In the genomic region with DNA sequence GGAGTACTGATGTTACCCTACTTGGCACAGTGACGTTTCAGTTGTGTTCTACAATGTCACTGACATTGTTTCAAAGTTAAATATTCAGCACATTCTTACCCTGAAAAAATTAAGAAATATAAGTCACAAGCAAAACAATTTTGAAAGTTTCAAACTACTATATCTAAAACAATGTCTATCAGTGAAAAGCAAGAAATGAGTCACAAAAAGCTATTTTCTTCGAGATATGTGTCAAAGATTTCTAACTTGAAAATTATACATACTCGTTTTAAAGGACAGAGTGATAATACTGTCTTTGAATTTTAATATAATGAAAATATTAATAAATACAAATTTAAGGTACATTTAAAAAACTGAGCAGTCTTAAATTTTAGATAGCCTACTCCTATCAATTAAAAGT, we compare ENCODE assay signal across 26 cellular contexts.
"Had no signal": no experiment of that assay in that cellular context is flagged by ENCODE, and none has a peak within 500 bp of the region (broad histone marks: within the 10 kb centered on the region; RNA-seq: fewer than 3 reads in every experiment).

No MANE protein-coding gene starts in this region.

- ATAC-seq: left colon; left lung; lower lobe of right lung; naive thymus-derived CD8-positive, alpha-beta T cell; right cardiac atrium; sciatic nerve; upper lobe of right lung had no signal

- DNase-seq: hypothalamus; immature natural killer cell; kidney; left colon; left lung; lower lobe of right lung; mammary epithelial cell; mesenchymal stem cell; naive thymus-derived CD8-positive, alpha-beta T cell; ovary; retina; right cardiac atrium; stimulated activated CD4-positive, alpha-beta T cell treated with anti-CD3 and anti-CD28 coated beads, Interleukin-12 subunit alpha, Interleukin-12 subunit beta, amount 100 ng/mL, for 4 hours; stimulated activated CD4-positive, alpha-beta T cell treated with anti-CD3 and anti-CD28 coated beads, Interleukin-15, amount 100 ng/mL, for 24 hours; stimulated activated CD4-positive, alpha-beta T cell treated with anti-CD3 and anti-CD28 coated beads, Interleukin-2, amount 100 ng/mL, for 24 hours; stimulated activated CD4-positive, alpha-beta T cell treated with anti-CD3 and anti-CD28 coated beads, Interleukin-4, amount 100 ng/mL, for 1 hour; stimulated activated naive CD4-positive, alpha-beta T cell; tibial artery; trophoblast cell; upper lobe of right lung had no signal

- H3K4me1 ChIP-seq: left lung, lower lobe of right lung, upper lobe of right lung had no signal

- H3K27me3 Mint-ChIP-seq: naive thymus-derived CD8-positive, alpha-beta T cell; progenitor cell of endocrine pancreas; stimulated activated naive CD8-positive, alpha-beta T cell treated with anti-CD3 and anti-CD28 coated beads, Interleukin-15, Interleukin-2, amounts not matched to agents 100 ng/mL and 50 ng/mL, for 24 hours had no signal

- H3K4me3 ChIP-seq: left lung, lower lobe of right lung, ovary, skin epidermis, suprapubic skin, thoracic aorta, tibial artery, upper lobe of right lung had no signal

- H3K9me3 Mint-ChIP-seq: immature natural killer cell; naive thymus-derived CD8-positive, alpha-beta T cell; stimulated activated naive CD8-positive, alpha-beta T cell treated with anti-CD3 and anti-CD28 coated beads, Interleukin-15, Interleukin-2, amounts not matched to agents 100 ng/mL and 50 ng/mL, for 24 hours had no signal

- H3K9me3 ChIP-seq: left lung, lower lobe of right lung, ovary, suprapubic skin, thoracic aorta, tibial artery, upper lobe of right lung had no signal

- H3K36me3 ChIP-seq: ovary had no signal

- H3K4me3 Mint-ChIP-seq: immature natural killer cell; naive thymus-derived CD8-positive, alpha-beta T cell; stimulated activated naive CD8-positive, alpha-beta T cell treated with anti-CD3 and anti-CD28 coated beads, Interleukin-15, Interleukin-2, amounts not matched to agents 100 ng/mL and 50 ng/mL, for 24 hours had no signal

- H3K27ac Mint-ChIP-seq: progenitor cell of endocrine pancreas; stimulated activated naive CD8-positive, alpha-beta T cell treated with anti-CD3 and anti-CD28 coated beads, Interleukin-15, Interleukin-2, amounts not matched to agents 100 ng/mL and 50 ng/mL, for 24 hours had no signal

- H3K27ac ChIP-seq: left lung, lower lobe of right lung, ovary, skin epidermis, suprapubic skin, thoracic aorta, tibial artery, upper lobe of right lung had no signal

- H3K27me3 ChIP-seq: left lung, ovary, suprapubic skin, tibial artery, upper lobe of right lung had no signal

- H3K4me1 Mint-ChIP-seq: immature natural killer cell; naive thymus-derived CD8-positive, alpha-beta T cell had no signal
